Comparison of ENCODE assay signal across 12 cellular contexts in genomic region chr13:19961484-19961883, GRCh38. TPM values are rescaled to one million over a fixed set of nuclear protein-coding genes. Genes with fewer than 3 reads are reported as not detected.
DNase-seq lines count a peak whose midpoint lies in the region; TF ChIP-seq lines count a peak whose summit lies in the region.
"Had no signal": no experiment of that assay in that cellular context is flagged by ENCODE, and none has a peak within 500 bp of the region (broad histone marks: within the 10 kb centered on the region; RNA-seq: fewer than 3 reads in every experiment).

No MANE protein-coding gene starts in this region.

- H3K27ac ChIP-seq in HUES48 (ENCODE audit: low read depth, low read length) (no peak overlapping the region), testis (no peak overlapping the region)

- no peak for TF ChIP-seq CTCF in CD14-positive monocyte (IDR thresholded peaks at IDR 0.05)
- no peak for TF ChIP-seq CTCF in brain (conservative IDR thresholded peaks at IDR 0.05)
- TF ChIP-seq CTCF in nephron (IDR thresholded peaks at IDR 0.05; ENCODE audit: unreplicated experiment in 3 of 3): no peak
- no peak for TF ChIP-seq CTCF in testis (IDR thresholded peaks at IDR 0.05)

- peak overlapping the region; percentile 62 to 89 (median 73) for H3K27ac Mint-ChIP-seq in CD14-positive monocyte
- peak overlapping the region in 3 of 5 experiments; percentile 11 to 73 (median 26) for H3K27ac Mint-ChIP-seq in brain
- H3K27ac Mint-ChIP-seq in nephron: peak overlapping the region; percentile 2 to 13 (median 4)

- H3K27me3 ChIP-seq in HUES48 (ENCODE audit: control insufficient read depth, insufficient read depth, low read length) (no peaks in the 10 kb centered on the region), testis (no peaks in the 10 kb centered on the region)

- DNase-seq in CD14-positive monocyte (ENCODE audit: low spot score) (no peak), testis (no peak), Ammon's horn (ENCODE audit: low spot score) (no peak), DMS53 treated with DMSO at 0.1 percent for 48 hours (lab: John Stamatoyannopoulos, UW; ENCODE audit: unreplicated experiment) (no peak)
- no peak for DNase-seq in stimulated activated CD4-positive, alpha-beta T cell treated with anti-CD3 and anti-CD28 coated beads, Interleukin-4, amount 100 ng/mL, for 4 hours
- DNase-seq: caudate nucleus, DMS79 treated with DMSO at 0.1 percent for 48 hours, NCI-H1694 treated with DMSO at 0.1 percent for 48 hours, RPMI8226 had no signal

- H3K4me1 Mint-ChIP-seq in CD14-positive monocyte: peaks cover 32% of the 10 kb centered on the region
- H3K4me1 Mint-ChIP-seq in brain: peaks cover 53% of the 10 kb centered on the region
- peaks cover 27% of the 10 kb centered on the region for H3K4me1 Mint-ChIP-seq in nephron

- WGBS in testis, 2 donors: 41% methylated on average over 4 of the region's 4 CpGs

- H3K9ac ChIP-seq in HUES48 (ENCODE audit: low read depth, low read length): no peak overlapping the region

- H3K4me3 ChIP-seq in HUES48 (ENCODE audit: low read depth, low read length) (peak overlapping the region; percentile 85; the same call in 1 of the 2 replicates), testis (no peak overlapping the region)

- intact Hi-C loops in CD14-positive monocyte (cut with micrococcal nuclease) (loop anchor here in 1 of 2 donors (10.0 kb wide), 1 partner anchor 203 kb away; the partner anchor contains the start of gene GJA3), testis (cut with DNase I; ENCODE audit: low total_unique reads) (no loop called here)

- TF ChIP-seq POLR2A in testis (IDR thresholded peaks at IDR 0.05): no peak

- H3K27me3 Mint-ChIP-seq in CD14-positive monocyte (ENCODE audit: low read depth in 3 of 3) (no peaks in the 10 kb centered on the region), brain (no peaks in the 10 kb centered on the region), nephron (ENCODE audit: low read depth) (no peaks in the 10 kb centered on the region)

- H3K4me1 ChIP-seq in HUES48 (ENCODE audit: control insufficient read depth, insufficient read depth, low read length) (peaks cover 12% of the 10 kb centered on the region), testis (peaks cover 19% of the 10 kb centered on the region)

- H3K9me3 ChIP-seq in HUES48 (ENCODE audit: control insufficient read depth, insufficient read depth, low read length) (no peaks in the 10 kb centered on the region), testis (no peaks in the 10 kb centered on the region)

- no peaks in the 10 kb centered on the region for H3K9me3 Mint-ChIP-seq in CD14-positive monocyte
- peaks cover 0 to 7% (median 2%) of the 10 kb centered on the region in 5 experiments for H3K9me3 Mint-ChIP-seq in brain
- H3K9me3 Mint-ChIP-seq in nephron: no peaks in the 10 kb centered on the region

- H3K4me3 Mint-ChIP-seq in CD14-positive monocyte: peak overlapping the region; percentile 33 to 83
- peak overlapping the region; percentile 71 to 98 (median 97) for H3K4me3 Mint-ChIP-seq in brain
- H3K4me3 Mint-ChIP-seq in nephron: peak overlapping the region; percentile 73 to 98 (median 81)

- H3K36me3 Mint-ChIP-seq in CD14-positive monocyte: peaks cover 20 to 26% of the 10 kb centered on the region in 2 donors
- peaks cover 45% of the 10 kb centered on the region for H3K36me3 Mint-ChIP-seq in brain
- H3K36me3 Mint-ChIP-seq in nephron (ENCODE audit: low read depth): peaks cover 29% of the 10 kb centered on the region

- H3K36me3 ChIP-seq in HUES48 (ENCODE audit: control insufficient read depth, insufficient read depth, low read length) (peaks cover 52% of the 10 kb centered on the region), testis (ENCODE audit: low read depth, missing control alignments) (no peaks in the 10 kb centered on the region)

RNA-seq across cellular contexts. Expression of gene ZMYM2, which starts 3.0 kb away (rescaled TPM):
- 1 to 10 TPM; 6.7 to 8.5 TPM for polyA plus RNA-seq in CD14-positive monocyte
- 12.8 TPM for polyA plus RNA-seq in brain (ENCODE audit: insufficient read depth, low read depth, low replicate concordance)
- total RNA-seq in testis: 100 to 1,000 TPM; 162 to 177 TPM
- 110 TPM for polyA plus RNA-seq in testis (ENCODE audit: insufficient read depth, low read depth, low replicate concordance)

Comparison
In these comparisons a context has a peak if more than half of its experiments do, and no peak if none do; other contexts are left out.
1. H3K27ac Mint-ChIP-seq: peak in every context shown above with its lines; median percentile 73 in CD14-positive monocyte; 26 in brain; 4 in nephron.